ENCODE assay signal across 8 cellular contexts in the genomic region with DNA sequence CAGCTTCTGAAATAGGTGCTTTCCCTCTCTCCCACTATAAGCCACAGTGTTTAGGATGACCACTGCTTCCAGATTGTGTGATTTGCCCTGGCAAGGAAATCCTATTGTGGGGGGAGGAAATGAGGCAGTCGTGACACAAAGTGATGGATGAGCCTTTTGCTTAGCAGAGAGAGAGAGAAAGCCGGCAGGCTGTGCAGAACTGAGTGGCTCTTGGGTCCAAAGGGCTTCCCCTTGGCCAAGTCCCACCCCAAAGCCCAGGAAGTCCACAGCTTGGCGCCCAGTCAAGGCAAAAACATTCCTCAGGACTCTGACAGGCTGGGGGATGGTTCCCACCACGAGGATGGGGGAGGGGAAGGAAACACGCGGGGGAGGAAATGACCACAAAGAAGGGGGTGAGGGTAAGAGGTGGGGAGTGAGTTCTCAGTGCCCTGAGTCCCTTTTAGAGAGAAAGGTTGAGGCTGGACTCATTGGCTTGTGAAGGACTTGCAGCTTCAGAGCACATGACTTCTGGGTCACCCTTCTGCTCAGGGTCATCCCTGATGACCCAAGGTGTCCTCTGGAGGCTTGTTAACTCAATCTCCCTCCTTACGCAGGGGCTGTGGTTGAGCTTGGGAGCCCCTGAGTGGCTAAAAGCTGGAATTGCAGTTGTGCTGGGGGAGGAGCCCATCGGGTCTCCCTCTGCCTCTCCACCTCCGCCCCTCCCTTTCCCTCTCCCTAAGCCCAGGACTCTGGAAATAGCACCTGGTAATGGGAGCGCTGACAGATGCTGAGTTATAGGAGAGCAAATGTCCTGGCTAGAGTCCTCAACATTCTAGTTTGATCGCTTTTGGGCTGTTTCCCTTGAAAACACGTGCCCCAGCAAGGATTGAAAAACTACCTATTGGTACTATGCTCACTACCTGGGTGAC. TPM values are rescaled to one million over a fixed set of nuclear protein-coding genes. Genes with fewer than 3 reads are reported as not detected.
DNase-seq lines count a peak whose midpoint lies in the region; ATAC-seq and TF ChIP-seq lines count a peak whose summit lies in the region.

No MANE protein-coding gene starts in this region.

- ATAC-seq in GM23338 (peak; percentile 58), Right ventricle myocardium superior (ENCODE audit: poor library complexity) (peak; percentile 77), GM21786 (IDR thresholded peaks at IDR 0.05; ENCODE audit: unreplicated experiment) (no peak)

- TF ChIP-seq CTCF in GM23338 (conservative IDR thresholded peaks at IDR 0.05; ENCODE audit: low read depth in 2 of 2): peak; percentile 72 to 94
- peak; percentile 94 for TF ChIP-seq CTCF in parathyroid adenoma (IDR thresholded peaks at IDR 0.05)

- H3K27ac ChIP-seq in GM23338 (ENCODE audit: low read depth) (no peak overlapping the region), parathyroid adenoma (peak overlapping the region; percentile 77)

- H3K4me1 Mint-ChIP-seq in GM23338: peaks cover 80% of the 10 kb centered on the region

- peaks cover 31% of the 10 kb centered on the region for H3K27me3 Mint-ChIP-seq in GM23338 (ENCODE audit: insufficient read depth, low read depth, poor library complexity)

- H3F3A ChIP-seq in GM23338 (replicated peaks; ENCODE audit: low read depth): peaks cover 14% of the 10 kb centered on the region; the same call in 1 of the 2 replicates

- no peaks in the 10 kb centered on the region for H3K9me3 ChIP-seq in parathyroid adenoma (ENCODE audit: control insufficient read depth, low read length)

- H3K9me2 ChIP-seq in GM23338 (ENCODE audit: insufficient read depth): no peaks in the 10 kb centered on the region

- H2AFZ ChIP-seq in GM23338 (no peak overlapping the region), parathyroid adenoma (peak overlapping the region; percentile 29)

- intact Hi-C loops in Right ventricle myocardium superior (cut with DNase I): loop anchor here (2.0 to 5.0 kb wide), 2 partner anchors 49 to 56 kb away; a partner anchor contains a TSS

- H4K20me1 ChIP-seq in GM23338 (replicated peaks; ENCODE audit: insufficient read depth): no peaks in the 10 kb centered on the region

- H3K27me3 ChIP-seq in GM23338 (ENCODE audit: insufficient read depth): peaks cover 17% of the 10 kb centered on the region
- no peaks in the 10 kb centered on the region for H3K27me3 ChIP-seq in parathyroid adenoma (ENCODE audit: control insufficient read depth, insufficient read depth, low read length)

- H3K79me2 ChIP-seq in GM23338 (replicated peaks; ENCODE audit: insufficient read depth) (no peaks in the 10 kb centered on the region), parathyroid adenoma (no peaks in the 10 kb centered on the region)

- peak; percentile 87 for DNase-seq in CMK (ENCODE audit: low read depth)
- DNase-seq in GM23338 (ENCODE audit: low spot score): peak; percentile 97
- peak; percentile 57 for DNase-seq in NCI-H1417 treated with DMSO at 0.1 percent for 48 hours (lab: John Stamatoyannopoulos, UW)
- DNase-seq in SKM-1 (lab: John Stamatoyannopoulos, UW; ENCODE audit: unreplicated experiment): peak; percentile 81
- peak; percentile 98 for DNase-seq in amniotic epithelial cell (ENCODE audit: low read depth)
- peak; percentile 92 for DNase-seq in Right ventricle myocardium superior

- H3K36me3 ChIP-seq in GM23338 (ENCODE audit: insufficient read depth) (no peaks in the 10 kb centered on the region), parathyroid adenoma (ENCODE audit: control insufficient read depth, insufficient read depth, low read length) (no peaks in the 10 kb centered on the region)

- H3K4me1 ChIP-seq in GM23338 (ENCODE audit: insufficient read depth) (peaks cover 74% of the 10 kb centered on the region), parathyroid adenoma (peaks cover 68% of the 10 kb centered on the region)

- peak overlapping the region; percentile 52 for H3K4me3 Mint-ChIP-seq in GM23338

- H3K4me2 ChIP-seq in GM23338 (peak overlapping the region; percentile 72), parathyroid adenoma (ENCODE audit: low read length) (peak overlapping the region; percentile 16)

- H3K36me3 Mint-ChIP-seq in GM23338 (ENCODE audit: low read depth): peaks cover 5% of the 10 kb centered on the region; the same call in 2 of the 3 replicates

- H3K4me3 ChIP-seq in GM23338: peak overlapping the region; percentile 26; the same call in 1 of the 2 replicates
- H3K4me3 ChIP-seq in parathyroid adenoma (ENCODE audit: low read depth, low read length): peak overlapping the region; percentile 18

- H3K9ac ChIP-seq in parathyroid adenoma: no peak overlapping the region

- peak overlapping the region; percentile 98 for H3K27ac Mint-ChIP-seq in GM23338

- H3K9me3 Mint-ChIP-seq in GM23338: no peaks in the 10 kb centered on the region

TF ChIP-seq in GM23338, 12 proteins besides CTCF, POLR2A, EP300 and RAD21:
- TF ChIP-seq ZNF114 (CRISPR knock-in tag; IDR thresholded peaks at IDR 0.05) (no peak), NANOG (IDR thresholded peaks at IDR 0.05; ENCODE audit: borderline replicate concordance) (no peak), CREB1 (CRISPR knock-in tag; IDR thresholded peaks at IDR 0.05; ENCODE audit: low read depth) (peak; percentile 40; the same call in 1 of the 2 replicates), ZNF331 (CRISPR knock-in tag; IDR thresholded peaks at IDR 0.05; ENCODE audit: low read depth) (no peak), POLR2AphosphoS5 (IDR thresholded peaks at IDR 0.05; ENCODE audit: low read depth) (0 out of 2 replicates have a peak, but pooled peaks have one; percentile 34), JUNB (IDR thresholded peaks at IDR 0.05; ENCODE audit: unreplicated experiment) (no peak)

RNA-seq across cellular contexts. Expression of a gene that starts 10.3 kb away (rescaled TPM):
- 52.5 and 56.5 TPM in 2 replicates for total RNA-seq in GM23338 (2014; rRNA removed; shearing (Covaris generic))
- polyA plus RNA-seq in GM23338 (2016; fragmentation: Nextera tagmentation; extraction: Ambion mirVana): 14.3 and 16.2 TPM in 2 replicates
- 46.8 TPM for total RNA-seq in Right ventricle myocardium superior

RNA-seq across cellular contexts. Expression of a gene that starts 11.1 kb away (rescaled TPM):
- 3.6 and 4.2 TPM in 2 replicates for total RNA-seq in GM23338 (2014; rRNA removed; shearing (Covaris generic))
- polyA plus RNA-seq in GM23338 (2016; fragmentation: Nextera tagmentation; extraction: Ambion mirVana): 3.1 and 3.3 TPM in 2 replicates
- 21.1 TPM for total RNA-seq in Right ventricle myocardium superior

RNA-seq across cellular contexts. Expression of a gene that starts 28.9 kb away (rescaled TPM):
- total RNA-seq in GM23338 (2014; rRNA removed; shearing (Covaris generic)): 76.1 and 82.9 TPM in 2 replicates
- polyA plus RNA-seq in GM23338 (2016; fragmentation: Nextera tagmentation; extraction: Ambion mirVana): 34.4 and 37.5 TPM in 2 replicates
- total RNA-seq in Right ventricle myocardium superior: 45.9 TPM

RNA-seq across cellular contexts. Expression of a gene that starts 48.7 kb away (rescaled TPM):
- total RNA-seq in GM23338 (2014; rRNA removed; shearing (Covaris generic)): 9.6 and 10.5 TPM in 2 replicates
- polyA plus RNA-seq in GM23338 (2016; fragmentation: Nextera tagmentation; extraction: Ambion mirVana): 3.4 and 3.6 TPM in 2 replicates
- 80.0 TPM for total RNA-seq in Right ventricle myocardium superior

RNA-seq across cellular contexts. Expression of a gene that starts 57.3 kb away (rescaled TPM):
- 88.9 and 95.1 TPM in 2 replicates for total RNA-seq in GM23338 (2014; rRNA removed; shearing (Covaris generic))
- polyA plus RNA-seq in GM23338 (2016; fragmentation: Nextera tagmentation; extraction: Ambion mirVana): 44.4 and 44.8 TPM in 2 replicates
- 54.0 TPM for total RNA-seq in Right ventricle myocardium superior
